12 cellular contexts compared by ENCODE assay signal in the genomic region with DNA sequence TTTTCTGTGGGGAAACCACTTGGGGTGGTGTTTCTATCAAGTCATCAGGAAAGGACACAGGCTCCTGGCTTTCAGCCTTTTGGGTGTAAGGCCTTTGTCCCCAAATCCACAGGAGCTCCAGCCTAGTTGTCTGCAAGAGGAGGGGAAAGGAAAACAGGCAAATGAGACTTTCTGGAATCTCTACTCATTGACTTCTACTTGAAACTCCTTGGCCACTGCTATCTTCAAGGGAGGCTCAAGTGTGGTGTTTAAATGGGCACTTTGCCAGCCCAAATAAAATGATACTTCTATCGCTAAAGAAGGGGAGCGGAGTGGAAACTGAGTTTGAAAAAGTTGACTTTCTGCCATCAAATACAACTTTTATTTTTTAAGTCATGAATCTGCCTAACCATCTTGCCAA.
"Had no signal": no experiment of that assay in that cellular context is flagged by ENCODE, and none has a peak within 500 bp of the region (broad histone marks: within the 10 kb centered on the region; RNA-seq: fewer than 3 reads in every experiment).

No MANE protein-coding gene starts in this region.

- DNase-seq: activated CD4-positive, alpha-beta T cell treated with anti-CD3 and anti-CD28 coated beads, Interleukin-2, amount 50 U/mL, for 1 hour; activated naive CD4-positive, alpha-beta T cell treated with anti-CD3 and anti-CD28 coated beads, Interleukin-2, amount 10 ng/mL, durations not matched to agents 7 days and 5 days; foreskin keratinocyte; heart left ventricle; kidney; left ventricle myocardium superior; right lobe of liver; stimulated activated CD4-positive, alpha-beta T cell treated with anti-CD3 and anti-CD28 coated beads, Interleukin-12 subunit alpha, Interleukin-12 subunit beta, amount 100 ng/mL, for 4 hours; stimulated activated naive CD8-positive, alpha-beta T cell treated with anti-CD3 and anti-CD28 coated beads, Interleukin-15, amount 100 ng/mL, for 72 hours; T-helper 2 cell had no signal

- H3K36me3 Mint-ChIP-seq: brain had no signal

- H3K27me3 Mint-ChIP-seq: activated naive CD4-positive, alpha-beta T cell treated with anti-CD3 and anti-CD28 coated beads, Interleukin-2, amount 10 ng/mL, durations not matched to agents 7 days and 5 days; brain; stimulated activated naive CD8-positive, alpha-beta T cell treated with anti-CD3 and anti-CD28 coated beads, Interleukin-15, amount 100 ng/mL, for 72 hours had no signal

- H3K27ac Mint-ChIP-seq: activated naive CD4-positive, alpha-beta T cell treated with anti-CD3 and anti-CD28 coated beads, Interleukin-2, amount 10 ng/mL, durations not matched to agents 7 days and 5 days; activated T-helper 2 cell treated with anti-CD3 and anti-CD28 coated beads, Interferon-gamma antibody, Interleukin-2, Interleukin-4, amounts not matched to agents 10 μg/mL and 5 μg/mL and 100 μg/mL, durations not matched to agents 14 hours and 24 hours and 36 hours; brain; stimulated activated naive CD8-positive, alpha-beta T cell treated with anti-CD3 and anti-CD28 coated beads, Interleukin-15, amount 100 ng/mL, for 72 hours had no signal

- ATAC-seq: foreskin keratinocyte; heart left ventricle; left ventricle myocardium superior; right lobe of liver; stimulated activated naive CD8-positive, alpha-beta T cell treated with anti-CD3 and anti-CD28 coated beads, Interleukin-15, amount 100 ng/mL, for 72 hours had no signal

- H3K9me3 Mint-ChIP-seq: activated naive CD4-positive, alpha-beta T cell treated with anti-CD3 and anti-CD28 coated beads, Interleukin-2, amount 10 ng/mL, durations not matched to agents 7 days and 5 days; activated T-helper 2 cell treated with anti-CD3 and anti-CD28 coated beads, Interferon-gamma antibody, Interleukin-2, Interleukin-4, amounts not matched to agents 10 μg/mL and 5 μg/mL and 100 μg/mL, durations not matched to agents 14 hours and 24 hours and 36 hours; brain; stimulated activated naive CD8-positive, alpha-beta T cell treated with anti-CD3 and anti-CD28 coated beads, Interleukin-15, amount 100 ng/mL, for 72 hours had no signal

- H3K4me3 Mint-ChIP-seq: activated naive CD4-positive, alpha-beta T cell treated with anti-CD3 and anti-CD28 coated beads, Interleukin-2, amount 10 ng/mL, durations not matched to agents 7 days and 5 days; stimulated activated naive CD8-positive, alpha-beta T cell treated with anti-CD3 and anti-CD28 coated beads, Interleukin-15, amount 100 ng/mL, for 72 hours had no signal
